ENCODE assay signal across 19 cellular contexts in genomic region chr9:92974696-92975451, GRCh38. TPM values are rescaled to one million over a fixed set of nuclear protein-coding genes. Genes with fewer than 3 reads are reported as not detected.
DNase-seq lines count a peak whose midpoint lies in the region; ATAC-seq and TF ChIP-seq lines count a peak whose summit lies in the region.
"Had no signal": no experiment of that assay in that cellular context is flagged by ENCODE, and none has a peak within 500 bp of the region (broad histone marks: within the 10 kb centered on the region; RNA-seq: fewer than 3 reads in every experiment).

No MANE protein-coding gene starts in this region.

- H3K36me3 Mint-ChIP-seq in activated T-cell treated with anti-CD3 and anti-CD28 coated beads, Interleukin-2, amount 50 U/mL, for 24 hours (ENCODE audit: low read depth) = peaks cover 71% of the 10 kb centered on the region
- peaks cover 73% of the 10 kb centered on the region for H3K36me3 Mint-ChIP-seq in activated CD8-positive, alpha-beta T cell treated with anti-CD3 and anti-CD28 coated beads, Interleukin-2, amount 10 ng/mL, durations not matched to agents 7 days and 5 days (ENCODE audit: low read depth)
- H3K36me3 Mint-ChIP-seq in type B pancreatic cell = peaks cover 4% of the 10 kb centered on the region

- no peak overlapping the region for H4K8ac ChIP-seq in mesendoderm (ENCODE audit: low read depth, low read length)

- no peak overlapping the region for H3K27ac ChIP-seq in mesendoderm (ENCODE audit: low read depth, low read length)
- H3K27ac ChIP-seq: adrenal gland, sigmoid colon, stomach had no signal

- TF ChIP-seq CTCF in type B pancreatic cell (conservative IDR thresholded peaks at IDR 0.05) = no peak

- H3K79me1 ChIP-seq in mesendoderm (ENCODE audit: low read length) = no peaks in the 10 kb centered on the region

- H3K9ac ChIP-seq in mesendoderm (ENCODE audit: low read length) = no peak overlapping the region

- peak overlapping the region; percentile 93 for H3K27ac Mint-ChIP-seq in activated T-cell treated with anti-CD3 and anti-CD28 coated beads, Interleukin-2, amount 50 U/mL, for 24 hours
- H3K27ac Mint-ChIP-seq in activated CD8-positive, alpha-beta T cell treated with anti-CD3 and anti-CD28 coated beads, Interleukin-2, amount 10 ng/mL, durations not matched to agents 7 days and 5 days = peak overlapping the region; percentile 76
- peak overlapping the region; percentile 100 for H3K27ac Mint-ChIP-seq in type B pancreatic cell
- H3K27ac Mint-ChIP-seq: HFFc6 had no signal

- no peaks in the 10 kb centered on the region for H3K36me3 ChIP-seq in mesendoderm (ENCODE audit: control insufficient read depth, insufficient read depth, low read length)
- H3K36me3 ChIP-seq: adrenal gland, sigmoid colon had no signal

- H2AK5ac ChIP-seq in mesendoderm (ENCODE audit: low read length) = no peak overlapping the region

- no CpG with 5 or more reads among the region's 17 CpGs for WGBS in mesendoderm (ENCODE audit: extremely low coverage, insufficient coverage, low lambda C conversion rate)

- no peak overlapping the region for H3K4me2 ChIP-seq in mesendoderm (ENCODE audit: low read length)

- H3K23ac ChIP-seq in mesendoderm (ENCODE audit: low read length) = peak overlapping the region; percentile 66

- peak overlapping the region; percentile 25 for H3K56ac ChIP-seq in mesendoderm (ENCODE audit: low read length)

- no peak overlapping the region for H4K5ac ChIP-seq in mesendoderm (ENCODE audit: low read length)

- H3K9me3 Mint-ChIP-seq in activated T-cell treated with anti-CD3 and anti-CD28 coated beads, Interleukin-2, amount 50 U/mL, for 24 hours = no peaks in the 10 kb centered on the region
- H3K9me3 Mint-ChIP-seq in activated CD8-positive, alpha-beta T cell treated with anti-CD3 and anti-CD28 coated beads, Interleukin-2, amount 10 ng/mL, durations not matched to agents 7 days and 5 days (ENCODE audit: insufficient read depth) = no peaks in the 10 kb centered on the region
- H3K9me3 Mint-ChIP-seq in type B pancreatic cell = peaks cover 9% of the 10 kb centered on the region
- H3K9me3 Mint-ChIP-seq: HFFc6, neural crest cell had no signal

- no peak for DNase-seq in activated T-cell treated with anti-CD3 and anti-CD28 coated beads, Interleukin-2, amount 50 U/mL, for 24 hours
- DNase-seq in activated T-cell treated with anti-CD3 and anti-CD28 coated beads, Interleukin-2, amount 50 U/mL, for 1 hour = no peak
- DNase-seq in activated CD8-positive, alpha-beta T cell treated with anti-CD3 and anti-CD28 coated beads, Interleukin-2, amount 10 ng/mL, durations not matched to agents 7 days and 5 days = no peak
- DNase-seq in mesendoderm (no peak), type B pancreatic cell (ENCODE audit: extremely low spot score, unreplicated experiment) (no peak), HUDEP-2 (lab: John Stamatoyannopoulos, UW; ENCODE audit: unreplicated experiment in 76 of 76) (no peak), DMS153 (lab: John Stamatoyannopoulos, UW) (no peak), NOMO-1 (lab: John Stamatoyannopoulos, UW; ENCODE audit: unreplicated experiment in 2 of 2) (no peak)
- DNase-seq: cortex of kidney, DMS53, HFFc6, NCI-H2029 treated with DMSO at 0.1 percent for 48 hours, sigmoid colon, stomach, T-helper 9 cell had no signal

- no peak overlapping the region for H3K4me3 Mint-ChIP-seq in activated T-cell treated with anti-CD3 and anti-CD28 coated beads, Interleukin-2, amount 50 U/mL, for 24 hours
- no peak overlapping the region for H3K4me3 Mint-ChIP-seq in activated CD8-positive, alpha-beta T cell treated with anti-CD3 and anti-CD28 coated beads, Interleukin-2, amount 10 ng/mL, durations not matched to agents 7 days and 5 days
- H3K4me3 Mint-ChIP-seq in type B pancreatic cell = peak overlapping the region; percentile 78
- H3K4me3 Mint-ChIP-seq: HFFc6, neural crest cell had no signal

- H3K4me3 ChIP-seq in mesendoderm (ENCODE audit: low read length) = no peak overlapping the region
- H3K4me3 ChIP-seq: adrenal gland, left lung, sigmoid colon, stomach had no signal

- H3K27me3 Mint-ChIP-seq in activated T-cell treated with anti-CD3 and anti-CD28 coated beads, Interleukin-2, amount 50 U/mL, for 24 hours = no peaks in the 10 kb centered on the region
- H3K27me3 Mint-ChIP-seq in activated CD8-positive, alpha-beta T cell treated with anti-CD3 and anti-CD28 coated beads, Interleukin-2, amount 10 ng/mL, durations not matched to agents 7 days and 5 days (ENCODE audit: low read depth) = no peaks in the 10 kb centered on the region
- no peaks in the 10 kb centered on the region for H3K27me3 Mint-ChIP-seq in type B pancreatic cell

- POLR2A ChIA-PET in activated CD8-positive, alpha-beta T cell treated with anti-CD3 and anti-CD28 coated beads, Interleukin-2, amount 10 ng/mL, durations not matched to agents 7 days and 5 days (lab: Charles Lee) = interaction anchor here (2.5 to 3.3 kb wide), 2 partner anchors 9 to 11 kb away, joined by 11 to 12 read pairs; no protein-coding TSS in a partner anchor

- no peak overlapping the region for H3K4ac ChIP-seq in mesendoderm (ENCODE audit: low read depth, low read length)

- no peak overlapping the region for H2BK15ac ChIP-seq in mesendoderm (replicated peaks; ENCODE audit: low read depth)

- H3K27me3 ChIP-seq in mesendoderm (ENCODE audit: insufficient read depth, low read length, poor library complexity) = no peaks in the 10 kb centered on the region
- H3K27me3 ChIP-seq: adrenal gland, left lung, sigmoid colon, stomach had no signal

- H3K79me2 ChIP-seq in mesendoderm (ENCODE audit: control insufficient read depth, insufficient read depth, low read length) = no peaks in the 10 kb centered on the region

- H3K4me1 Mint-ChIP-seq in activated T-cell treated with anti-CD3 and anti-CD28 coated beads, Interleukin-2, amount 50 U/mL, for 24 hours (ENCODE audit: low read depth) = peaks cover 90% of the 10 kb centered on the region
- H3K4me1 Mint-ChIP-seq in activated CD8-positive, alpha-beta T cell treated with anti-CD3 and anti-CD28 coated beads, Interleukin-2, amount 10 ng/mL, durations not matched to agents 7 days and 5 days (ENCODE audit: low read depth) = peaks cover 84% of the 10 kb centered on the region
- peaks cover 26% of the 10 kb centered on the region for H3K4me1 Mint-ChIP-seq in type B pancreatic cell (ENCODE audit: unreplicated experiment)

- CTCF ChIA-PET in activated CD8-positive, alpha-beta T cell treated with anti-CD3 and anti-CD28 coated beads, Interleukin-2, amount 10 ng/mL, durations not matched to agents 7 days and 5 days (lab: Charles Lee) = interaction anchor here (1.1 to 1.7 kb wide), 2 partner anchors 18 to 29 kb away, joined by 4 to 7 read pairs; no protein-coding TSS in a partner anchor

- H3K18ac ChIP-seq in mesendoderm (ENCODE audit: low read length) = no peak overlapping the region

- no peak for ATAC-seq in activated CD8-positive, alpha-beta T cell treated with anti-CD3 and anti-CD28 coated beads, Interleukin-2, amount 10 ng/mL, durations not matched to agents 7 days and 5 days

- H3K4me1 ChIP-seq in mesendoderm (ENCODE audit: control insufficient read depth, low read depth, low read length) = no peaks in the 10 kb centered on the region
- H3K4me1 ChIP-seq: adrenal gland had no signal

- no peak overlapping the region for H2BK5ac ChIP-seq in mesendoderm (ENCODE audit: low read length)

- H2BK120ac ChIP-seq in mesendoderm (ENCODE audit: low read depth, low read length) = no peak overlapping the region

RNA-seq across cellular contexts. Expression of gene FGD3, which starts 27.6 kb away (rescaled TPM):
- total RNA-seq in activated CD8-positive, alpha-beta T cell treated with anti-CD3 and anti-CD28 coated beads, Interleukin-2, amount 10 ng/mL, durations not matched to agents 7 days and 5 days = 100 to 1,000 TPM; 104 to 107 TPM
- polyA plus RNA-seq in mesendoderm (2013, experiment 1 of 2) = 0.29 TPM
- polyA plus RNA-seq in mesendoderm (2013, experiment 2 of 2) = 0.34 TPM
- total RNA-seq in type B pancreatic cell (ENCODE audit: low replicate concordance) = 5.5 and 8.4 TPM in 2 replicates
- total RNA-seq: HFFc6 had no signal
- polyA plus RNA-seq: AG04450 had no signal

Comparison
In these comparisons a context has a peak if more than half of its experiments do, and no peak if none do; other contexts are left out.
1. RNA of gene FGD3, which starts 27.6 kb away (total RNA-seq): 104 to 107 TPM in activated CD8-positive, alpha-beta T cell treated with anti-CD3 and anti-CD28 coated beads, Interleukin-2, amount 10 ng/mL, durations not matched to agents 7 days and 5 days; 5.5 to 8.4 TPM in type B pancreatic cell; every median in the first group is over 10 times any median in the second.
2. Peak in every context shown above with its lines, with median percentiles within 50 percentile points of each other: H3K27ac Mint-ChIP-seq.